Comparison of ENCODE assay signal across 9 cellular contexts in the genomic region with DNA sequence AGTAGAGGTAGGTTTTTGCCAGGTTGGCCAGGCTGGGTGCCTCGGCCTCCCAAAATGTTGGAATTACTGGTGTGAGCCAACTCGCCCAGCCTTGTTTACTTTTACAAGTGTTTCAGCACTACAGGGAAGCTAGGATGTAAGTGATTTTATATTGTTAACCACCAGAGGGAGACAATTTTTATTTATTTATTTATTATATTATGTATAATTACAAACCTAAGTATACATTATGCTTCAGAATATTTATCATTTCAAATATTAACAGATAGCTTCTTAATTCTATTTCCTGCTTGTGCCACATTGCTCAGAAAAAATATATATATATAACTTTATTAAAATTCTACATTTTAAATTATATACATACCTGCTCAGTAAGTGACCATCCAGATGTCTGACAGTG. TPM values are rescaled to one million over a fixed set of nuclear protein-coding genes. Genes with fewer than 3 reads are reported as not detected.
A peak's percentile ranks its signal among the peaks of the same experiment; 100 is the strongest.
DNase-seq lines count a peak whose midpoint lies in the region; ATAC-seq and TF ChIP-seq lines count a peak whose summit lies in the region.
"Had no signal": no experiment of that assay in that cellular context is flagged by ENCODE, and none has a peak within 500 bp of the region (broad histone marks: within the 10 kb centered on the region; RNA-seq: fewer than 3 reads in every experiment).

No MANE protein-coding gene starts in this region.

- peaks cover 75% of the 10 kb centered on the region for H3K36me3 Mint-ChIP-seq in CD4-positive, alpha-beta T cell (ENCODE audit: low read depth)
- peaks cover 12 to 28% (median 20%) of the 10 kb centered on the region in 3 donors for H3K36me3 Mint-ChIP-seq in immature natural killer cell

- H3K27me3 ChIP-seq in CD4-positive, alpha-beta T cell (ENCODE audit: control insufficient read depth, insufficient read depth, low read length): no peaks in the 10 kb centered on the region
- H3K27me3 ChIP-seq in right lobe of liver: no peaks in the 10 kb centered on the region

- TF ChIP-seq POLR2A in right lobe of liver (IDR thresholded peaks at IDR 0.05): no peak

- no peaks in the 10 kb centered on the region for H3K27me3 Mint-ChIP-seq in CD4-positive, alpha-beta T cell
- peaks cover 0 to 2% (median 0%) of the 10 kb centered on the region in 3 donors for H3K27me3 Mint-ChIP-seq in immature natural killer cell (ENCODE audit: low read depth in 3 of 3)

- TF ChIP-seq CTCF in CD4-positive, alpha-beta T cell (IDR thresholded peaks at IDR 0.05): peak; percentile 42
- TF ChIP-seq CTCF in astrocyte of the cerebellum (IDR thresholded peaks at IDR 0.05; ENCODE audit: low read depth, low read length, missing control alignments) (peak; percentile 14), right lobe of liver (IDR thresholded peaks at IDR 0.05) (peak in 3 of 4 donors; percentile 35 to 45 (median 40))

- H3K27ac Mint-ChIP-seq in CD4-positive, alpha-beta T cell: no peak overlapping the region
- no peak overlapping the region for H3K27ac Mint-ChIP-seq in immature natural killer cell

- WGBS in right lobe of liver (ENCODE audit: insufficient coverage, low coverage, low lambda C conversion rate, missing lambda C conversion rate): 69% methylated on average over 2 of the region's 2 CpGs

- H3K4me3 ChIP-seq in astrocyte of the cerebellum (ENCODE audit: low read depth, low read length): no peak overlapping the region
- H3K4me3 ChIP-seq in right lobe of liver: no peak overlapping the region
- H3K4me3 ChIP-seq: SK-N-MC had no signal

- H3K36me3 ChIP-seq in right lobe of liver: peaks cover 0 to 91% (median 23%) of the 10 kb centered on the region in 4 donors

- no peak overlapping the region for H3K27ac ChIP-seq in CD4-positive, alpha-beta T cell (ENCODE audit: low read depth, low read length)
- no peak overlapping the region for H3K27ac ChIP-seq in right lobe of liver
- H3K27ac ChIP-seq: SK-N-MC had no signal

- ATAC-seq in CD4-positive, alpha-beta T cell (ENCODE audit: poor library complexity): no peak
- ATAC-seq in right lobe of liver: peak; percentile 51 to 80 (median 78)
- ATAC-seq in GM18517 (IDR thresholded peaks at IDR 0.05; ENCODE audit: unreplicated experiment): no peak

- no peak overlapping the region for H3K4me3 Mint-ChIP-seq in CD4-positive, alpha-beta T cell
- H3K4me3 Mint-ChIP-seq in immature natural killer cell: no peak overlapping the region

- H3K4me1 Mint-ChIP-seq in CD4-positive, alpha-beta T cell (ENCODE audit: low read depth): peaks cover 15% of the 10 kb centered on the region
- no peaks in the 10 kb centered on the region for H3K4me1 Mint-ChIP-seq in immature natural killer cell

- H3K9me3 Mint-ChIP-seq in CD4-positive, alpha-beta T cell: no peaks in the 10 kb centered on the region
- H3K9me3 Mint-ChIP-seq in immature natural killer cell: no peaks in the 10 kb centered on the region

- no peak for DNase-seq in CD4-positive, alpha-beta T cell
- peak; percentile 2 for DNase-seq in HPDE6-E6E7 (ENCODE audit: extremely low spot score)
- DNase-seq in astrocyte of the cerebellum (ENCODE audit: low read depth): no peak
- no peak for DNase-seq in right lobe of liver
- no peak for DNase-seq in immature natural killer cell
- no peak for DNase-seq in retina
- DNase-seq in cerebellum (ENCODE audit: low spot score): no peak

- CTCF ChIA-PET in CD4-positive, alpha-beta T cell (lab: Charles Lee): interaction anchor here (0.7 kb wide), 2 partner anchors 811 to 1666 kb away, joined by 4 to 6 read pairs; no protein-coding TSS in a partner anchor

- in situ Hi-C loops in astrocyte of the cerebellum (cut with HindIII; ENCODE audit: low sequenced_read_pairs): no loop called here

- peaks cover 0 to 14% (median 0%) of the 10 kb centered on the region in 4 donors for H3K4me1 ChIP-seq in right lobe of liver

- H3K9me3 ChIP-seq in CD4-positive, alpha-beta T cell (ENCODE audit: control insufficient read depth, low read length): no peaks in the 10 kb centered on the region
- H3K9me3 ChIP-seq in right lobe of liver: no peaks in the 10 kb centered on the region

- intact Hi-C loops in CD4-positive, alpha-beta T cell (cut with DNase I, micrococcal nuclease): no loop called here
- intact Hi-C loops in right lobe of liver (cut with DNase I): no loop called here

- POLR2A ChIA-PET in CD4-positive, alpha-beta T cell (lab: Charles Lee): no interaction called here

RNA-seq across cellular contexts. Expression of a gene that starts 9.8 kb away (rescaled TPM):
- 1 to 10 TPM; 6.4 to 7.2 TPM for total RNA-seq in CD4-positive, alpha-beta T cell
- total RNA-seq in right lobe of liver (100 to 1,000 TPM in 1 of 6 experiments, 10 to 100 TPM in 5; 24.7 to 108 (median 63.9) TPM), cerebellum (12.6 TPM)
- 1 to 10 TPM; 5.6 to 8.5 (median 8.2) TPM for polyA plus RNA-seq in immature natural killer cell

RNA-seq across cellular contexts. Expression of a gene that starts 9.9 kb away (rescaled TPM):
- total RNA-seq in CD4-positive, alpha-beta T cell: under 1 TPM; 0.14 to 0.30 TPM
- 1 to 10 TPM in 4 of 6 experiments, under 1 TPM in 2; 0.49 to 3.6 (median 1.1) TPM for total RNA-seq in right lobe of liver
- polyA plus RNA-seq in immature natural killer cell: 1 to 10 TPM; 2.3 to 5.2 (median 2.3) TPM
- 6.5 TPM for total RNA-seq in cerebellum

RNA-seq across cellular contexts. Expression of a gene that starts 46.5 kb away (rescaled TPM):
- total RNA-seq in CD4-positive, alpha-beta T cell: not detected
- under 1 TPM in 2 of 6 experiments, not detected in 4; 0.44 to 0.48 TPM for total RNA-seq in right lobe of liver
- not detected for polyA plus RNA-seq in immature natural killer cell
- not detected for total RNA-seq in cerebellum

Comparison
In these comparisons a context has a peak if more than half of its experiments do, and no peak if none do; other contexts are left out.
1. ATAC-seq: peak in right lobe of liver (4 of 4); none in CD4-positive, alpha-beta T cell (single experiment) and GM18517 (single experiment).
2. Peak in every context shown above with its lines, with median percentiles within 50 percentile points of each other: CTCF ChIP-seq.